In genomic region chr1:62783736-62784508, GRCh38 we compare ENCODE assay signal across 9 cellular contexts. TPM values are rescaled to one million over a fixed set of nuclear protein-coding genes. Genes with fewer than 3 reads are reported as not detected.
A peak's percentile ranks its signal among the peaks of the same experiment; 100 is the strongest.
DNase-seq lines count a peak whose midpoint lies in the region; ATAC-seq lines count a peak whose summit lies in the region.
"Had no signal": no experiment of that assay in that cellular context is flagged by ENCODE, and none has a peak within 500 bp of the region (broad histone marks: within the 10 kb centered on the region; RNA-seq: fewer than 3 reads in every experiment).

Gene ATG4C (plus strand): TSS chr1:62784132. CDS start chr1:62803787, 19,655 bp downstream.

- H4K20me1 ChIP-seq in BLaER1 treated with 17β-estradiol and CSF1 and Interleukin-3, amounts not matched to agents 10 nM and 100 nM = no peaks in the 10 kb centered on the region; a peak in 1 of 22 replicates

- H3K36me3 Mint-ChIP-seq in activated CD4-positive, alpha-beta T cell treated with anti-CD3 and anti-CD28 coated beads, Interleukin-2, amount 10 ng/mL, durations not matched to agents 24 days and 14 days (ENCODE audit: low read depth) = no peaks in the 10 kb centered on the region

- no peak within 1 kb of the TSS for H3K27ac Mint-ChIP-seq in activated CD4-positive, alpha-beta T cell treated with anti-CD3 and anti-CD28 coated beads, Interleukin-2, amount 10 ng/mL, durations not matched to agents 24 days and 14 days
- H3K27ac Mint-ChIP-seq: stimulated activated naive CD8-positive, alpha-beta T cell treated with anti-CD3 and anti-CD28 coated beads, Interleukin-15, Interleukin-2, amounts not matched to agents 100 ng/mL and 50 ng/mL, for 24 hours had no signal

- peak within 1 kb of the TSS; percentile 73 to 90 (median 85) for H3K4me2 ChIP-seq in BLaER1 treated with 17β-estradiol and CSF1 and Interleukin-3, amounts not matched to agents 10 nM and 100 nM

- no peaks in the 10 kb centered on the region for H3K9me3 Mint-ChIP-seq in activated CD4-positive, alpha-beta T cell treated with anti-CD3 and anti-CD28 coated beads, Interleukin-2, amount 10 ng/mL, durations not matched to agents 24 days and 14 days
- H3K9me3 Mint-ChIP-seq: stimulated activated naive CD8-positive, alpha-beta T cell treated with anti-CD3 and anti-CD28 coated beads, Interleukin-15, Interleukin-2, amounts not matched to agents 100 ng/mL and 50 ng/mL, for 24 hours had no signal

- H3K4me1 Mint-ChIP-seq in activated CD4-positive, alpha-beta T cell treated with anti-CD3 and anti-CD28 coated beads, Interleukin-2, amount 10 ng/mL, durations not matched to agents 24 days and 14 days = peaks cover 6% of the 10 kb centered on the region

- peaks cover 9% of the 10 kb centered on the region for H3K27me3 Mint-ChIP-seq in activated CD4-positive, alpha-beta T cell treated with anti-CD3 and anti-CD28 coated beads, Interleukin-2, amount 10 ng/mL, durations not matched to agents 24 days and 14 days

- H3K4me1 ChIP-seq in BLaER1 treated with 17β-estradiol and CSF1 and Interleukin-3, amounts not matched to agents 10 nM and 100 nM = peaks cover 29 to 73% (median 54%) of the 10 kb centered on the region in 10 experiments

- peak within 1 kb of the TSS; percentile 73 to 89 (median 84) for H3K4me3 ChIP-seq in BLaER1 treated with 17β-estradiol and CSF1 and Interleukin-3, amounts not matched to agents 10 nM and 100 nM

- H3K4me3 Mint-ChIP-seq in activated CD4-positive, alpha-beta T cell treated with anti-CD3 and anti-CD28 coated beads, Interleukin-2, amount 10 ng/mL, durations not matched to agents 24 days and 14 days = no peak within 1 kb of the TSS
- H3K4me3 Mint-ChIP-seq: stimulated activated naive CD8-positive, alpha-beta T cell treated with anti-CD3 and anti-CD28 coated beads, Interleukin-15, Interleukin-2, amounts not matched to agents 100 ng/mL and 50 ng/mL, for 24 hours had no signal

- no peaks in the 10 kb centered on the region for H3K27me3 ChIP-seq in BLaER1 treated with 17β-estradiol and CSF1 and Interleukin-3, amounts not matched to agents 10 nM and 100 nM

- peak within 1 kb of the TSS; percentile 80 to 94 (median 87) for H3K9ac ChIP-seq in BLaER1 treated with 17β-estradiol and CSF1 and Interleukin-3, amounts not matched to agents 10 nM and 100 nM

- DNase-seq in NCI-H526 (lab: John Stamatoyannopoulos, UW) (peak; percentile 97 to 98), dermis blood vessel endothelial cell (peak; percentile 99), left lobe of liver (ENCODE audit: low spot score) (peak; percentile 98)
- peak; percentile 97 for DNase-seq in activated CD4-positive, alpha-beta T cell treated with anti-CD3 and anti-CD28 coated beads, Interleukin-2, amount 10 ng/mL, durations not matched to agents 24 days and 14 days
- DNase-seq in stimulated activated CD4-positive, alpha-beta T cell treated with anti-CD3 and anti-CD28 coated beads, Interleukin-2, amount 100 ng/mL, for 4 hours (ENCODE audit: low read depth) = peak; percentile 89

- ATAC-seq in GM19328 (IDR thresholded peaks at IDR 0.05; ENCODE audit: unreplicated experiment) (peak; percentile 84), HG03469 (IDR thresholded peaks at IDR 0.05; ENCODE audit: unreplicated experiment) (peak; percentile 88), left lobe of liver (peak; percentile 97)

- peak within 1 kb of the TSS; percentile 86 to 98 (median 92) for H3K27ac ChIP-seq in BLaER1 treated with 17β-estradiol and CSF1 and Interleukin-3, amounts not matched to agents 10 nM and 100 nM

- peaks cover 0 to under 1% (median 0%) of the 10 kb centered on the region in 11 experiments; a peak in 1 of 22 replicates for H3K36me3 ChIP-seq in BLaER1 treated with 17β-estradiol and CSF1 and Interleukin-3, amounts not matched to agents 10 nM and 100 nM

- peaks cover 0 to 7% (median 0%) of the 10 kb centered on the region in 11 experiments; a peak in 1 of 22 replicates for H3K9me3 ChIP-seq in BLaER1 treated with 17β-estradiol and CSF1 and Interleukin-3, amounts not matched to agents 10 nM and 100 nM (replicated peaks in 1 of 11)

- intact Hi-C loops in activated CD4-positive, alpha-beta T cell treated with anti-CD3 and anti-CD28 coated beads, Interleukin-2, amount 10 ng/mL, durations not matched to agents 24 days and 14 days (cut with micrococcal nuclease) = loop anchor here (1.0 to 5.0 kb wide), 4 partner anchors 97 to 738 kb away; partner anchors contain the start of genes ALG6, DOCK7, EFCAB7 and ITGB3BP

RNA-seq across cellular contexts. Expression of gene ATG4C, which starts in this region (rescaled TPM):
- total RNA-seq in activated CD4-positive, alpha-beta T cell treated with anti-CD3 and anti-CD28 coated beads, Interleukin-2, amount 10 ng/mL, durations not matched to agents 24 days and 14 days = 8.9 and 10.2 TPM in 2 replicates
- total RNA-seq in dermis blood vessel endothelial cell (9.5 and 10.2 TPM in 2 replicates), left lobe of liver (5.3 TPM)

Comparison
In these comparisons a context has a peak if more than half of its experiments do, and no peak if none do; other contexts are left out.
1. Peak in every context shown above with its lines: DNase-seq, ATAC-seq, H3K4me3 ChIP-seq and H3K27ac ChIP-seq.